ENCODE assay signal across 8 cellular contexts in the genomic region with DNA sequence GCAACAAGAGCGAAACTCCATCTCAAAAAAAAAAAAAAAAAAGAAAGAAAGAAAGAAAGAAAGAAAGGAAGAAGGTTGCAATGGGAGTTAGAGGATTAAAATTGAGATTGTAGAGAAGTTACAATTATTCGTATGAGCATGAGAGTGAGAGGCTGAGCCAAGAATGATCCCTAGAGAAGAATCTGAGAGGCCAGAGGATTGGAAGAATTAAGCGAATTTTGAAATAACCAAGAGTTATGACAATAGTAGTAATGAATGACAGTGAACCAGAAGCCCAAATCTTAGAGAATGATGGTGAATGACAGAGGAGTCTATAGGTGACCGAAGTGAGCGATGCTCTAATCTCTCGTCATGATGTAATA. TPM values are rescaled to one million over a fixed set of nuclear protein-coding genes. Genes with fewer than 3 reads are reported as not detected.
A peak's percentile ranks its signal among the peaks of the same experiment; 100 is the strongest.
DNase-seq lines count a peak whose midpoint lies in the region; ATAC-seq and TF ChIP-seq lines count a peak whose summit lies in the region.

No MANE protein-coding gene starts in this region.

- peaks cover 41 to 44% (median 43%) of the 10 kb centered on the region in 3 donors for H3K4me1 Mint-ChIP-seq in T-cell

- no peaks in the 10 kb centered on the region for H3K4me1 ChIP-seq in mucosa of descending colon (ENCODE audit: low read depth)

- H3K9me3 ChIP-seq in mucosa of descending colon = no peaks in the 10 kb centered on the region

- TF ChIP-seq CTCF in GM10266 (IDR thresholded peaks at IDR 0.05; ENCODE audit: control insufficient read depth, insufficient read depth, low read depth, missing control alignments) (no peak), fibroblast of pulmonary artery (IDR thresholded peaks at IDR 0.05; ENCODE audit: low read length, missing control alignments) (no peak), mucosa of descending colon (IDR thresholded peaks at IDR 0.05) (no peak)

- CTCF ChIA-PET in T-cell (lab: Charles Lee) = interaction anchor here (0.6 to 1.5 kb wide), 6 partner anchors 23 to 321 kb away, joined by 3 to 5 read pairs (median 3); a partner anchor contains a TSS

- H3K9me3 Mint-ChIP-seq in T-cell = no peaks in the 10 kb centered on the region

- peaks cover 0 to 5% of the 10 kb centered on the region in 2 donors for H3K27me3 Mint-ChIP-seq in T-cell

- POLR2A ChIA-PET in T-cell (lab: Charles Lee) = interaction anchor here (0.6 to 1.1 kb wide), 4 partner anchors 22 to 322 kb away, joined by 3 to 4 read pairs (median 3); no protein-coding TSS in a partner anchor

- peak overlapping the region; percentile 81 to 94 (median 84) for H3K4me3 Mint-ChIP-seq in T-cell

- ATAC-seq in T-cell (replicated peaks in 1 of 4) (no peak), sciatic nerve (peak; percentile 56), HG03378 (IDR thresholded peaks at IDR 0.05; ENCODE audit: unreplicated experiment) (no peak), mucosa of descending colon (no peak)

- no peaks in the 10 kb centered on the region for H3K36me3 Mint-ChIP-seq in T-cell

- H3K36me3 ChIP-seq in mucosa of descending colon (ENCODE audit: low read depth) = no peaks in the 10 kb centered on the region

- DNase-seq in GM10266 (ENCODE audit: extremely low spot score) (peak; percentile 39), T-cell (no peak), fibroblast of pulmonary artery (ENCODE audit: low read depth) (no peak), sciatic nerve (ENCODE audit: low spot score) (no peak), RPMI8226 (no peak), NCI-H226 (no peak), mucosa of descending colon (no peak)

- intact Hi-C loops in sciatic nerve (cut with DNase I) (no loop called here), mucosa of descending colon (cut with DNase I, micrococcal nuclease) (no loop called here)

- H3K27ac Mint-ChIP-seq in T-cell = peak overlapping the region; percentile 17 to 76

- H3K4me3 ChIP-seq in fibroblast of pulmonary artery (replicated peaks; ENCODE audit: low read depth, low read length) (peak overlapping the region; percentile 21), mucosa of descending colon (no peak overlapping the region)

RNA-seq across cellular contexts. Expression of a gene that starts 0.4 kb away (rescaled TPM):
- total RNA-seq in T-cell (10 to 100 TPM; 16.6 to 22.2 (median 20.1) TPM), sciatic nerve (36.4 TPM), mucosa of descending colon (10 to 100 TPM; 28.6 to 56.6 (median 35.7) TPM)

RNA-seq across cellular contexts. Expression of a gene that starts 27.7 kb away (rescaled TPM):
- total RNA-seq in T-cell (1 to 10 TPM; 3.2 to 4.8 (median 4.1) TPM), sciatic nerve (11.3 TPM), mucosa of descending colon (10 to 100 TPM; 18.6 to 22.0 (median 20.3) TPM)
